ENCODE assay signal across 8 cellular contexts in genomic region chr5:141664733-141665461, GRCh38. TPM values are rescaled to one million over a fixed set of nuclear protein-coding genes. Genes with fewer than 3 reads are reported as not detected.
DNase-seq lines count a peak whose midpoint lies in the region; ATAC-seq and TF ChIP-seq lines count a peak whose summit lies in the region.

No MANE protein-coding gene starts in this region.

- intact Hi-C loops in IMR-90 (cut with micrococcal nuclease) (loop anchor here (1.0 to 2.0 kb wide), 4 partner anchors 27 to 295 kb away; no protein-coding TSS in a partner anchor), head of caudate nucleus (cut with DNase I) (no loop called here)

- dilution Hi-C loops in IMR-90 (cut with HindIII; ENCODE audit: low sequenced_read_pairs, unreplicated experiment): no loop called here

- TF ChIP-seq CTCF in IMR-90 (conservative IDR thresholded peaks at IDR 0.05; ENCODE audit: low read depth, low read length): peak; percentile 88

- no peak overlapping the region for H2BK20ac ChIP-seq in IMR-90 (ENCODE audit: low read depth, low read length)

- CTCF ChIA-PET in IMR-90 (lab: Yijun Ruan, JAX): interaction anchor here (0.6 to 1.3 kb wide), 6 partner anchors 12 to 1560 kb away, joined by 3 to 5 read pairs (median 4); partner anchors contain the start of gene ARAP3

- H2AFZ ChIP-seq in IMR-90 (replicated peaks; ENCODE audit: low read length, poor library complexity): peak overlapping the region; percentile 16

- no peak overlapping the region for H3K4me3 ChIP-seq in IMR-90 (ENCODE audit: insufficient read depth, low read depth, low read length)

- H3K4me2 ChIP-seq in IMR-90 (ENCODE audit: low read depth, low read length): no peak overlapping the region

- no peak overlapping the region for H2BK5ac ChIP-seq in IMR-90 (ENCODE audit: low read depth, low read length, poor library complexity, severe bottlenecking)

- H2BK120ac ChIP-seq in IMR-90 (ENCODE audit: low read depth, low read length): no peak overlapping the region

- peaks cover 14% of the 10 kb centered on the region for H3K36me3 ChIP-seq in IMR-90 (ENCODE audit: control insufficient read depth, insufficient read depth, low read length)

- H3K4ac ChIP-seq in IMR-90 (ENCODE audit: low read depth, low read length): no peak overlapping the region

- TF ChIP-seq RAD21 in IMR-90 (IDR thresholded peaks at IDR 0.05; ENCODE audit: low read length): peak; percentile 83

- POLR2A ChIA-PET in IMR-90 (lab: Charles Lee; ENCODE audit: unreplicated experiment): no interaction called here

- no peak overlapping the region for H3K23ac ChIP-seq in IMR-90 (ENCODE audit: low read depth, low read length)

- no peaks in the 10 kb centered on the region for H3K4me1 ChIP-seq in IMR-90 (ENCODE audit: control insufficient read depth, insufficient read depth, low read length)

- BruUV-seq in IMR-90 (replicated peaks; lab: Mats Ljungman, UMichigan): no TSS peak

- in situ Hi-C loops in IMR-90 (cut with MboI; ENCODE audit: low sequenced_read_pairs): no loop called here

- ATAC-seq in GM21576 (IDR thresholded peaks at IDR 0.05; ENCODE audit: unreplicated experiment) (peak; percentile 86), IMR-90 (ENCODE audit: low read depth) (peak; percentile 93)

- no peak overlapping the region for H4K5ac ChIP-seq in IMR-90 (ENCODE audit: low read depth, low read length)

- H3K9ac ChIP-seq in IMR-90 (ENCODE audit: low read depth, low read length): no peak overlapping the region

- no peak overlapping the region for H4K91ac ChIP-seq in IMR-90 (ENCODE audit: insufficient read depth, low read depth, low read length)

- no peak overlapping the region for H4K8ac ChIP-seq in IMR-90 (ENCODE audit: low read depth in 2 of 2, low read length in 2 of 2)

- no peak overlapping the region for H3K27ac ChIP-seq in IMR-90 (ENCODE audit: insufficient read depth, low read length)

- no peak overlapping the region for H2BK15ac ChIP-seq in IMR-90 (ENCODE audit: low read depth, low read length)

- H3K79me1 ChIP-seq in IMR-90 (ENCODE audit: low read depth in 1 of 2, low read length in 2 of 2): no peaks in the 10 kb centered on the region

- H2AK5ac ChIP-seq in IMR-90 (ENCODE audit: low read depth, low read length): no peak overlapping the region

- peak; percentile 72 for DNase-seq in ELR (ENCODE audit: low read depth)
- DNase-seq in IMR-90: peak; percentile 58
- peak; percentile 77 for DNase-seq in SK-N-DZ (ENCODE audit: low spot score)
- peak; percentile 77 for DNase-seq in activated naive CD4-positive, alpha-beta T cell treated with Interleukin-2 at 50 U/mL for 16 hours
- peak; percentile 42 to 90 (median 79) for DNase-seq in head of caudate nucleus
- peak; percentile 52 for DNase-seq in putamen (ENCODE audit: low spot score)
- DNase-seq in NCI-H187 treated with DMSO at 0.1 percent for 48 hours (lab: John Stamatoyannopoulos, UW): no peak

- no peak overlapping the region for H2AK9ac ChIP-seq in IMR-90 (replicated peaks; ENCODE audit: low read depth, low read length, poor library complexity)

- no peak overlapping the region for H3K18ac ChIP-seq in IMR-90 (ENCODE audit: low read depth, low read length)

- WGBS in IMR-90 (ENCODE audit: extremely low coverage in 2 of 2, insufficient read length in 1 of 2), 2 experiments: 68% methylated on average over 3 of the region's 13 CpGs; no CpG with 5 or more reads in 1 of the 2 experiments

- H3K14ac ChIP-seq in IMR-90 (replicated peaks; ENCODE audit: low read depth, low read length): no peak overlapping the region

- H4K20me1 ChIP-seq in IMR-90 (ENCODE audit: insufficient read depth, low read length): no peaks in the 10 kb centered on the region

- H3K27me3 ChIP-seq in IMR-90 (ENCODE audit: control insufficient read depth, insufficient read depth, low read length): no peaks in the 10 kb centered on the region

- no peak for TF ChIP-seq POLR2A in IMR-90 (IDR thresholded peaks at IDR 0.05; ENCODE audit: low read depth, low read length)

- no peak overlapping the region for H3K56ac ChIP-seq in IMR-90 (ENCODE audit: extremely low read depth, insufficient read depth, low read length)

- no peaks in the 10 kb centered on the region for H3K9me1 ChIP-seq in IMR-90 (ENCODE audit: insufficient read depth, low read length)

- no peaks in the 10 kb centered on the region for H3K9me3 ChIP-seq in IMR-90 (ENCODE audit: control insufficient read depth, insufficient read depth, low read length)

TF ChIP-seq in IMR-90, 13 proteins besides CTCF, POLR2A, EP300 and RAD21:
- TF ChIP-seq MXI1 (IDR thresholded peaks at IDR 0.05; ENCODE audit: borderline replicate concordance, low read depth, low read length): no peak
- no peak for TF ChIP-seq ELK1 (IDR thresholded peaks at IDR 0.05; ENCODE audit: borderline replicate concordance, low read depth, low read length)
- no peak for TF ChIP-seq MAZ (IDR thresholded peaks at IDR 0.05; ENCODE audit: borderline replicate concordance, low read depth, low read length)
- TF ChIP-seq SMC3 (IDR thresholded peaks at IDR 0.05; ENCODE audit: low read depth, low read length): peak; percentile 62
- TF ChIP-seq, protein P1, sequence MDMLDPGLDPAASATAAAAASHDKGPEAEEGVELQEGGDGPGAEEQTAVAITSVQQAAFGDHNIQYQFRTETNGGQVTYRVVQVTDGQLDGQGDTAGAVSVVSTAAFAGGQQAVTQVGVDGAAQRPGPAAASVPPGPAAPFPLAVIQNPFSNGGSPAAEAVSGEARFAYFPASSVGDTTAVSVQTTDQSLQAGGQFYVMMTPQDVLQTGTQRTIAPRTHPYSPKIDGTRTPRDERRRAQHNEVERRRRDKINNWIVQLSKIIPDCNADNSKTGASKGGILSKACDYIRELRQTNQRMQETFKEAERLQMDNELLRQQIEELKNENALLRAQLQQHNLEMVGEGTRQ (IDR thresholded peaks at IDR 0.05; ENCODE audit: low read depth, low read length): no peak
- no peak for TF ChIP-seq CHD1 (IDR thresholded peaks at IDR 0.05; ENCODE audit: low read depth, low read length)

RNA-seq across cellular contexts. Expression of gene FCHSD1, which starts 13.7 kb away (rescaled TPM):
- 32.8 and 33.2 TPM in 2 replicates for total RNA-seq in IMR-90 (2012; rRNA removed)
- 58.7 and 62.1 TPM in 2 replicates for polyA plus RNA-seq in IMR-90 (2012; rRNA removed)
- polyA plus RNA-seq in IMR-90 (2012; cell fraction: cytosol; rRNA removed): 28.5 and 58.9 TPM in 2 replicates
- 598 and 798 TPM in 2 replicates for polyA plus RNA-seq in IMR-90 (2012; cell fraction: nucleus; rRNA removed; ENCODE audit: low replicate concordance)
- polyA plus RNA-seq in SK-N-DZ (2014; cell fraction: cytosol; rRNA removed): 4.9 and 11.8 TPM in 2 replicates
- polyA plus RNA-seq in SK-N-DZ (2014; cell fraction: nucleus; rRNA removed): 102 and 106 TPM in 2 replicates

RNA-seq across cellular contexts. Expression of gene ARAP3, which starts 17.1 kb away (rescaled TPM):
- total RNA-seq in IMR-90 (2012; rRNA removed): 1.4 and 2.2 TPM in 2 replicates
- polyA plus RNA-seq in IMR-90 (2012; rRNA removed): 6.6 and 6.9 TPM in 2 replicates
- polyA plus RNA-seq in IMR-90 (2012; cell fraction: cytosol; rRNA removed): 3.8 and 4.4 TPM in 2 replicates
- polyA plus RNA-seq in IMR-90 (2012; cell fraction: nucleus; rRNA removed; ENCODE audit: low replicate concordance): 24.9 and 36.4 TPM in 2 replicates
- polyA plus RNA-seq in SK-N-DZ (2014; cell fraction: cytosol; rRNA removed): 0.20 and 0.63 TPM in 2 replicates
- 1.3 and 1.4 TPM in 2 replicates for polyA plus RNA-seq in SK-N-DZ (2014; cell fraction: nucleus; rRNA removed)

RNA-seq across cellular contexts. Expression of gene RELL2, which starts 28.1 kb away (rescaled TPM):
- total RNA-seq in IMR-90 (2012; rRNA removed): 2.2 TPM in 2 replicates
- polyA plus RNA-seq in IMR-90 (2012; rRNA removed): 7.6 and 9.1 TPM in 2 replicates
- polyA plus RNA-seq in IMR-90 (2012; cell fraction: cytosol; rRNA removed): 6.7 and 7.8 TPM in 2 replicates
- polyA plus RNA-seq in IMR-90 (2012; cell fraction: nucleus; rRNA removed; ENCODE audit: low replicate concordance): 18.2 and 44.0 TPM in 2 replicates
- polyA plus RNA-seq in SK-N-DZ (2014; cell fraction: cytosol; rRNA removed): 31.9 and 42.4 TPM in 2 replicates
- polyA plus RNA-seq in SK-N-DZ (2014; cell fraction: nucleus; rRNA removed): 110 and 123 TPM in 2 replicates

RNA-seq across cellular contexts. Expression of gene HDAC3, which starts 28.2 kb away (rescaled TPM):
- 71.7 and 84.2 TPM in 2 replicates for total RNA-seq in IMR-90 (2012; rRNA removed)
- 78.6 and 89.7 TPM in 2 replicates for polyA plus RNA-seq in IMR-90 (2012; rRNA removed)
- polyA plus RNA-seq in IMR-90 (2012; cell fraction: cytosol; rRNA removed): 46.2 and 62.2 TPM in 2 replicates
- polyA plus RNA-seq in IMR-90 (2012; cell fraction: nucleus; rRNA removed; ENCODE audit: low replicate concordance): 123 and 229 TPM in 2 replicates
- 76.1 and 92.0 TPM in 2 replicates for polyA plus RNA-seq in SK-N-DZ (2014; cell fraction: cytosol; rRNA removed)
- polyA plus RNA-seq in SK-N-DZ (2014; cell fraction: nucleus; rRNA removed): 181 and 195 TPM in 2 replicates

RNA-seq across cellular contexts. Expression of gene DIAPH1, which starts 46.1 kb away (rescaled TPM):
- total RNA-seq in IMR-90 (2012; rRNA removed): 12.0 and 15.8 TPM in 2 replicates
- polyA plus RNA-seq in IMR-90 (2012; rRNA removed): 30.7 and 37.4 TPM in 2 replicates
- polyA plus RNA-seq in IMR-90 (2012; cell fraction: cytosol; rRNA removed): 16.8 and 22.1 TPM in 2 replicates
- 53.9 and 92.2 TPM in 2 replicates for polyA plus RNA-seq in IMR-90 (2012; cell fraction: nucleus; rRNA removed; ENCODE audit: low replicate concordance)
- 27.8 and 31.2 TPM in 2 replicates for polyA plus RNA-seq in SK-N-DZ (2014; cell fraction: cytosol; rRNA removed)
- 42.2 and 46.4 TPM in 2 replicates for polyA plus RNA-seq in SK-N-DZ (2014; cell fraction: nucleus; rRNA removed)
